In the genomic region with DNA sequence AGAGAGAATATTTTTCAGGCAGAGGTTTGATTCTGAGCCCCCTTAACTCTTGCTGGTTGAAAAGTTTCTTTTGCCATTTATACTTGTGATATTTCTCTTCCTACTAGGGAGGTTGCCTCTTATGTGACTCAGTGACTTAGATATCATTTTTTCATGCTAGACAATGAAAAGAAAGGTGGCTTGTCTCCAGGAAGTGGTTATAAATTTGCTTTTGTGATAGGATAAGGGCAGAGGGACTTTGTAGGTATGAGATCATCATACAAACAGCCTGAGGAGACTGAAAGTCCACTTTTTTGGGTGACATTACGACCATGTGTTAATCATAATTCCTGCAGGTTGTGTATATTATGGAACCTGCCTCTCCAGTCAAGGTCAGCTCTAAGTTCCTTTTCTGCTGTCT, we compare ENCODE assay signal across 25 cellular contexts. TPM values are rescaled to one million over a fixed set of nuclear protein-coding genes. Genes with fewer than 3 reads are reported as not detected.
"Had no signal": no experiment of that assay in that cellular context is flagged by ENCODE, and none has a peak within 500 bp of the region (broad histone marks: within the 10 kb centered on the region; RNA-seq: fewer than 3 reads in every experiment).

No MANE protein-coding gene starts in this region.

- H3K4me1 ChIP-seq: gastrocnemius medialis, psoas muscle, right lobe of liver, tibial artery, upper lobe of left lung, uterus had no signal

- H3K27me3 ChIP-seq: gastrocnemius medialis, heart right ventricle, neutrophil, right lobe of liver, spleen, tibial artery, upper lobe of left lung, uterus had no signal

- H3K4me3 ChIP-seq: gastrocnemius medialis, heart right ventricle, mucosa of descending colon, psoas muscle, right lobe of liver, spleen, tibial artery, upper lobe of left lung, uterus had no signal

- DNase-seq: effector memory CD4-positive, alpha-beta T cell; gastrocnemius medialis; heart right ventricle; islet precursor cell; mammary epithelial cell; mucosa of descending colon; psoas muscle; retina; right lobe of liver; spleen; stimulated activated CD4-positive, alpha-beta T cell treated with anti-CD3 and anti-CD28 coated beads, Interleukin-15, amount 100 ng/mL, for 24 hours; stimulated activated CD4-positive, alpha-beta T cell treated with anti-CD3 and anti-CD28 coated beads, Interleukin-2, amount 100 ng/mL, for 24 hours; stimulated activated naive CD4-positive, alpha-beta T cell treated with Interleukin-2 at 50 U/mL for 16 hours; tibial artery; upper lobe of left lung; uterus had no signal

- ATAC-seq: esophagus mucosa, gastrocnemius medialis, heart right ventricle, left lobe of liver, mucosa of descending colon, psoas muscle, right lobe of liver had no signal

- H3K9me3 ChIP-seq: gastrocnemius medialis, neutrophil, right lobe of liver, uterus had no signal

- H3K27me3 Mint-ChIP-seq: naive thymus-derived CD8-positive, alpha-beta T cell had no signal

- H3K36me3 ChIP-seq: gastrocnemius medialis, heart right ventricle, neutrophil, right lobe of liver, spleen, tibial artery, upper lobe of left lung, uterus had no signal

- H3K4me3 Mint-ChIP-seq: naive thymus-derived CD8-positive, alpha-beta T cell had no signal

- H3K27ac ChIP-seq: gastrocnemius medialis, heart right ventricle, neutrophil, psoas muscle, right lobe of liver, spleen, tibial artery, upper lobe of left lung, uterus had no signal

RNA-seq across cellular contexts. Expression of gene ACSM4, which starts 35.8 kb away (rescaled TPM):
- total RNA-seq: esophagus mucosa; fibroblast of lung; gastrocnemius medialis; heart right ventricle; left lobe of liver; mammary epithelial cell; mesenteric fat pad; mucosa of descending colon; naive thymus-derived CD8-positive, alpha-beta T cell; osteoblast; psoas muscle; right lobe of liver; spleen; temporal lobe; upper lobe of left lung; uterus had no signal
- polyA plus RNA-seq: fibroblast of lung; heart right ventricle; mammary epithelial cell; naive thymus-derived CD8-positive, alpha-beta T cell; neural cell; psoas muscle; spleen had no signal
